In the genomic region with DNA sequence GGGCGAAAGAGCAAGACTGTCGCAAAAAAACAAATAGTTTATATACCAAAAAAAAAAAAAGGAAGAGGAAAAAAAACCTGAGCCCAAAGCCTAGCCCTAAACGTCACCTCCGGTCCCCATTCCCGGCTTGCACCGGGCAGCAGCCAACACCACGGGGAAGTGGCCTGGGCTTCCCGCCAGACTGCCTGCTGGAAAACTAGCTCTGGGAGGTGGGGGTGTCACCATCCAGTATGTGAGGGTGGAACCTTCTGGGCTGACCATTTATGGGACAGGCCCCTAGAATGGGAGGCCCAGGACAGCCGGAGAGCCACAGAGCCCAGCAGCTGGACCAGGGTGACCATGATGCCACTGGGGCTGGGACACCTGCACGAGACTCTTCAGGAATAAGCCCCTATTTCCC, we compare ENCODE assay signal across 13 cellular contexts. TPM values are rescaled to one million over a fixed set of nuclear protein-coding genes. Genes with fewer than 3 reads are reported as not detected.
A peak's percentile ranks its signal among the peaks of the same experiment; 100 is the strongest.
DNase-seq lines count a peak whose midpoint lies in the region; ATAC-seq, FAIRE-seq and TF ChIP-seq lines count a peak whose summit lies in the region.
"Had no signal": no experiment of that assay in that cellular context is flagged by ENCODE, and none has a peak within 500 bp of the region (broad histone marks: within the 10 kb centered on the region; RNA-seq: fewer than 3 reads in every experiment).

No MANE protein-coding gene starts in this region.

- DNase-seq in Ammon's horn (ENCODE audit: low spot score): peak; percentile 76
- peak; percentile 97 for DNase-seq in left cardiac atrium
- peak; percentile 57 for DNase-seq in putamen (ENCODE audit: low spot score)
- no peak for DNase-seq in mesendoderm
- DNase-seq in DMS79 (lab: John Stamatoyannopoulos, UW): no peak
- DNase-seq in D721Med (ENCODE audit: insufficient read length, low spot score): no peak
- DNase-seq in DMS114 treated with DMSO at 0.1 percent for 48 hours (lab: John Stamatoyannopoulos, UW; ENCODE audit: unreplicated experiment): no peak
- DNase-seq: activated CD8-positive, alpha-beta memory T cell treated with anti-CD3 and anti-CD28 coated beads, Interleukin-2, amount 50 U/mL, for 4 hours; BE2C; SHP77 treated with DMSO at 0.1 percent for 48 hours had no signal

- H3K27me3 ChIP-seq in mesendoderm (ENCODE audit: insufficient read depth, low read length, poor library complexity): no peaks in the 10 kb centered on the region

- no peak overlapping the region for H3K4me2 ChIP-seq in mesendoderm (ENCODE audit: low read length)

- no peak overlapping the region for H2BK120ac ChIP-seq in mesendoderm (ENCODE audit: low read depth, low read length)

- no peak for TF ChIP-seq CTCF in D721Med (IDR thresholded peaks at IDR 0.05; ENCODE audit: insufficient read depth, missing control alignments)

- no peak overlapping the region for H3K18ac ChIP-seq in mesendoderm (ENCODE audit: low read length)

- peak; percentile 88 to 94 for ATAC-seq in left cardiac atrium

- no peaks in the 10 kb centered on the region for H3K79me2 ChIP-seq in mesendoderm (ENCODE audit: control insufficient read depth, insufficient read depth, low read length)

- no peak overlapping the region for H2BK15ac ChIP-seq in mesendoderm (replicated peaks; ENCODE audit: low read depth)

- no peak overlapping the region for H3K56ac ChIP-seq in mesendoderm (ENCODE audit: low read length)

- H3K36me3 ChIP-seq in mesendoderm (ENCODE audit: control insufficient read depth, insufficient read depth, low read length): no peaks in the 10 kb centered on the region
- H3K36me3 ChIP-seq: BE2C had no signal

- H4K5ac ChIP-seq in mesendoderm (ENCODE audit: low read length): no peak overlapping the region

- H3K79me1 ChIP-seq in mesendoderm (ENCODE audit: low read length): no peaks in the 10 kb centered on the region

- no peaks in the 10 kb centered on the region for H3K4me1 ChIP-seq in mesendoderm (ENCODE audit: control insufficient read depth, low read depth, low read length)
- H3K4me1 ChIP-seq: BE2C had no signal

- H2BK5ac ChIP-seq in mesendoderm (ENCODE audit: low read length): no peak overlapping the region

- intact Hi-C loops in left cardiac atrium (cut with DNase I): no loop called here

- H4K8ac ChIP-seq in mesendoderm (ENCODE audit: low read depth, low read length): no peak overlapping the region

- no peak overlapping the region for H3K9ac ChIP-seq in mesendoderm (ENCODE audit: low read length)

- H3K4me3 ChIP-seq in mesendoderm (ENCODE audit: low read length): no peak overlapping the region

- no peak for FAIRE-seq in D721Med (lab: Jason Lieb, UNC)
- FAIRE-seq: GM18507 had no signal

- no peak overlapping the region for H3K23ac ChIP-seq in mesendoderm (ENCODE audit: low read length)

- WGBS in mesendoderm (ENCODE audit: extremely low coverage, insufficient coverage, low lambda C conversion rate): no CpG with 5 or more reads among the region's 10 CpGs

- no peak overlapping the region for H3K4ac ChIP-seq in mesendoderm (ENCODE audit: low read depth, low read length)

- peak overlapping the region; percentile 65 for H3K27ac ChIP-seq in angular gyrus (ENCODE audit: low read depth, low read length)
- no peak overlapping the region for H3K27ac ChIP-seq in mesendoderm (ENCODE audit: low read depth, low read length)
- H3K27ac ChIP-seq: epithelial cell of prostate had no signal

- no peak overlapping the region for H2AK5ac ChIP-seq in mesendoderm (ENCODE audit: low read length)

RNA-seq across cellular contexts. Expression of a gene that starts 37.3 kb away (rescaled TPM):
- total RNA-seq in left cardiac atrium: 1 to 10 TPM; 1.2 to 1.6 TPM
- not detected for polyA plus RNA-seq in mesendoderm (2013, experiment 1 of 2)
- not detected for polyA plus RNA-seq in mesendoderm (2013, experiment 2 of 2)

RNA-seq across cellular contexts. Expression of a gene that starts 41.4 kb away (rescaled TPM):
- 10 to 100 TPM; 14.8 to 21.6 TPM for total RNA-seq in left cardiac atrium
- polyA plus RNA-seq in mesendoderm (2013, experiment 1 of 2): 1.6 TPM
- polyA plus RNA-seq in mesendoderm (2013, experiment 2 of 2): 1.6 TPM

RNA-seq across cellular contexts. Expression of a gene that starts 48.2 kb away (rescaled TPM):
- 1 to 10 TPM; 5.5 to 7.9 TPM for total RNA-seq in left cardiac atrium
- 1.5 TPM for polyA plus RNA-seq in mesendoderm (2013, experiment 1 of 2)
- polyA plus RNA-seq in mesendoderm (2013, experiment 2 of 2): 1.6 TPM

Comparison
In these comparisons a context has a peak if more than half of its experiments do, and no peak if none do; other contexts are left out.
1. DNase-seq: peak in Ammon's horn (single experiment), left cardiac atrium (single experiment) and putamen (single experiment); none in mesendoderm (single experiment), DMS79 (single experiment), D721Med (single experiment) and DMS114 treated with DMSO at 0.1 percent for 48 hours (single experiment).